ENCODE assay signal across 20 cellular contexts in genomic region chr22:49761836-49762235, GRCh38.
"Had no signal": no experiment of that assay in that cellular context is flagged by ENCODE, and none has a peak within 500 bp of the region (broad histone marks: within the 10 kb centered on the region; RNA-seq: fewer than 3 reads in every experiment).

No MANE protein-coding gene starts in this region.

- FAIRE-seq: colon, kidney, small intestine, urothelium cell line had no signal

- DNase-seq: effector memory CD8-positive, alpha-beta T cell; esophagus squamous epithelium; foreskin fibroblast; left cardiac atrium; left ventricle myocardium inferior; lower lobe of right lung; mesenchymal stem cell; small intestine; stimulated activated CD4-positive, alpha-beta T cell treated with anti-CD3 and anti-CD28 coated beads, Interleukin-12 subunit alpha, Interleukin-12 subunit beta, amount 100 ng/mL, for 4 hours; stimulated activated naive CD4-positive, alpha-beta T cell; thyroid gland had no signal

- H3K27me3 ChIP-seq: hepatocyte, neutrophil, ovary, thyroid gland had no signal

- H3K4me3 ChIP-seq: esophagus squamous epithelium, gastroesophageal sphincter, hepatocyte, left ventricle myocardium inferior, lower lobe of right lung, ovary, suprapubic skin, thyroid gland had no signal

- H3K9me3 ChIP-seq: neutrophil, thyroid gland had no signal

- H3K4me2 ChIP-seq: hepatocyte had no signal

- H3K4me1 ChIP-seq: gastroesophageal sphincter, left ventricle myocardium inferior, lower lobe of right lung, suprapubic skin, thyroid gland had no signal

- H3K36me3 ChIP-seq: esophagus squamous epithelium, gastroesophageal sphincter, left ventricle myocardium inferior, lower lobe of right lung, neutrophil, ovary, suprapubic skin, thyroid gland had no signal

- H3K27ac ChIP-seq: esophagus squamous epithelium, gastroesophageal sphincter, hepatocyte, left ventricle myocardium inferior, lower lobe of right lung, neutrophil, ovary, suprapubic skin, thyroid gland had no signal

- H2AFZ ChIP-seq: hepatocyte had no signal

- H3K79me2 ChIP-seq: hepatocyte had no signal

- ATAC-seq: gastroesophageal sphincter, left cardiac atrium, lower lobe of right lung, right cardiac atrium had no signal
